Comparison of ENCODE assay signal across 13 cellular contexts in the genomic region with DNA sequence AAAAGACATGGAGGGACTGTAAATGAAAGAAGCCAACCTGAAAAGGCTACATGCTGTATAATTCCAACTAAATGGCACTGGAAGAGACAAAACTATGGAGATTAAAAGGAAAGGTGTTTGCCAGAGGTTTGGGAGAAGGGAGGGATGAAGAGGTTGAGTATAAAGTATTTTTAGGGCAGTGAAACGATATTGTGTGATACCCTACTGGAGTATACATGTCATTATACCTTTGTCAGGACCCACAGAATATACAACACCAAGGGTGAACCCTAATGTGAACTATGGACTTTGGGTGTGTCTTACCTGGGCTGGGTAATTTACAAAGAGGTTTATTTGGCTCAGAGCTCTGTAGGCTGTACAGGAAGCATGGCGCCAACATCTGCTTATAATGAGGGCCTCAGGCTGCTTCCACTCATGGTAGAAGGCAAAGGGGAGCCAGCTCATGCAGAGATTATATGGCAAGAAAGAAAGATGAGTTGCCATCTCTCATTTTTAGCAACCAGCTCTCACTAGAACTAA.
DNase-seq lines count a peak whose midpoint lies in the region; ATAC-seq and TF ChIP-seq lines count a peak whose summit lies in the region.
"Had no signal": no experiment of that assay in that cellular context is flagged by ENCODE, and none has a peak within 500 bp of the region (broad histone marks: within the 10 kb centered on the region; RNA-seq: fewer than 3 reads in every experiment).

No MANE protein-coding gene starts in this region.

- H2AFZ ChIP-seq in DND-41 (ENCODE audit: low read depth, low read length): peak overlapping the region; percentile 63

- ATAC-seq in DND-41 (ENCODE audit: insufficient read depth, low read depth): peak; percentile 10; the same call in 2 of the 3 replicates
- no peak for ATAC-seq in RWPE2 (ENCODE audit: low read depth)
- no peak for ATAC-seq in SK-N-SH treated with all-trans-retinoic acid at 6 μM for 48 hours
- ATAC-seq in HG03175 (IDR thresholded peaks at IDR 0.05; ENCODE audit: unreplicated experiment): no peak
- ATAC-seq in HG03280 (IDR thresholded peaks at IDR 0.05; ENCODE audit: unreplicated experiment): no peak
- ATAC-seq in HG02798 (IDR thresholded peaks at IDR 0.05; ENCODE audit: poor library complexity, unreplicated experiment): no peak
- ATAC-seq: left lobe of liver had no signal

- H3K9ac ChIP-seq in BLaER1 treated with 17β-estradiol and CSF1 and Interleukin-3, amounts not matched to agents 10 nM and 100 nM: no peak overlapping the region
- H3K9ac ChIP-seq in DND-41 (ENCODE audit: low read depth, low read length): peak overlapping the region; percentile 55; the same call in 1 of the 2 replicates
- H3K9ac ChIP-seq: SK-N-SH had no signal

- H3K79me2 ChIP-seq in DND-41 (ENCODE audit: insufficient read depth, low read length): no peaks in the 10 kb centered on the region

- no peaks in the 10 kb centered on the region for H4K20me1 ChIP-seq in BLaER1 treated with 17β-estradiol and CSF1 and Interleukin-3, amounts not matched to agents 10 nM and 100 nM
- no peaks in the 10 kb centered on the region for H4K20me1 ChIP-seq in DND-41 (ENCODE audit: insufficient read depth, low read length)

- peak overlapping the region in 8 of 11 experiments; percentile 56 to 74 (median 63); a peak in 15 of 22 replicates for H3K27ac ChIP-seq in BLaER1 treated with 17β-estradiol and CSF1 and Interleukin-3, amounts not matched to agents 10 nM and 100 nM
- H3K27ac ChIP-seq in DND-41 (ENCODE audit: low read length) (peak overlapping the region; percentile 94), RWPE2 (ENCODE audit: poor library complexity, severe bottlenecking) (peak overlapping the region; percentile 44), epithelial cell of prostate (peak overlapping the region; percentile 32)

- no peak for DNase-seq in DND-41
- no peak for DNase-seq in RWPE2 (ENCODE audit: low spot score)
- no peak for DNase-seq in epithelial cell of prostate (ENCODE audit: low read depth, low spot score)
- DNase-seq: activated gamma-delta T cell, naive B cell, SK-N-SH had no signal

- no peak for TF ChIP-seq CTCF in DND-41 (IDR thresholded peaks at IDR 0.05; ENCODE audit: borderline replicate concordance, extremely low read depth, low read length, poor library complexity, severe bottlenecking)
- TF ChIP-seq CTCF in RWPE2 (IDR thresholded peaks at IDR 0.05; ENCODE audit: poor library complexity, severe bottlenecking): no peak

- no peak overlapping the region for H3K4me3 ChIP-seq in BLaER1 treated with 17β-estradiol and CSF1 and Interleukin-3, amounts not matched to agents 10 nM and 100 nM
- H3K4me3 ChIP-seq in DND-41 (ENCODE audit: low read depth in 1 of 2, low read length in 2 of 2): peak overlapping the region in 1 of 2 experiments; percentile 20; a peak in 1 of 4 replicates
- no peak overlapping the region for H3K4me3 ChIP-seq in RWPE2 (ENCODE audit: severe bottlenecking)

- no peaks in the 10 kb centered on the region for H3K36me3 ChIP-seq in BLaER1 treated with 17β-estradiol and CSF1 and Interleukin-3, amounts not matched to agents 10 nM and 100 nM
- H3K36me3 ChIP-seq in DND-41 (ENCODE audit: insufficient read depth, low read length) (no peaks in the 10 kb centered on the region), RWPE2 (ENCODE audit: low read depth) (no peaks in the 10 kb centered on the region)
- H3K36me3 ChIP-seq: BE2C had no signal

- H3K27me3 ChIP-seq in BLaER1 treated with 17β-estradiol and CSF1 and Interleukin-3, amounts not matched to agents 10 nM and 100 nM: no peaks in the 10 kb centered on the region
- H3K27me3 ChIP-seq in DND-41 (ENCODE audit: insufficient read depth, low read length, poor library complexity): no peaks in the 10 kb centered on the region
- no peaks in the 10 kb centered on the region for H3K27me3 ChIP-seq in RWPE2 (ENCODE audit: insufficient read depth, poor library complexity, severe bottlenecking)
- H3K27me3 ChIP-seq: BE2C had no signal

- peaks cover 20 to 48% (median 43%) of the 10 kb centered on the region in 10 experiments for H3K4me1 ChIP-seq in BLaER1 treated with 17β-estradiol and CSF1 and Interleukin-3, amounts not matched to agents 10 nM and 100 nM
- H3K4me1 ChIP-seq in DND-41 (ENCODE audit: insufficient read depth, low read length): peaks cover 51% of the 10 kb centered on the region
- H3K4me1 ChIP-seq in RWPE2 (ENCODE audit: insufficient read depth, poor library complexity, severe bottlenecking): peaks cover 9% of the 10 kb centered on the region

- H3K4me2 ChIP-seq in BLaER1 treated with 17β-estradiol and CSF1 and Interleukin-3, amounts not matched to agents 10 nM and 100 nM: peak overlapping the region in 10 of 11 experiments; percentile 54 to 85 (median 68); a peak in 19 of 22 replicates
- peak overlapping the region; percentile 56; the same call in 1 of the 2 replicates for H3K4me2 ChIP-seq in DND-41 (ENCODE audit: insufficient read depth, low read length)
- H3K4me2 ChIP-seq: SK-N-SH had no signal

- peaks cover 0 to 9% (median 0%) of the 10 kb centered on the region in 11 experiments; a peak in 4 of 22 replicates for H3K9me3 ChIP-seq in BLaER1 treated with 17β-estradiol and CSF1 and Interleukin-3, amounts not matched to agents 10 nM and 100 nM (replicated peaks in 1 of 11)
- H3K9me3 ChIP-seq in DND-41 (ENCODE audit: insufficient read depth, low read length, severe bottlenecking) (no peaks in the 10 kb centered on the region), RWPE2 (ENCODE audit: severe bottlenecking) (peaks cover 4% of the 10 kb centered on the region)
- H3K9me3 ChIP-seq: BE2C, SK-N-SH had no signal

TF ChIP-seq in SK-N-SH treated with all-trans-retinoic acid at 6 μM for 48 hours, 23 proteins besides CTCF, POLR2A, EP300 and RAD21:
- TF ChIP-seq, protein P1, sequence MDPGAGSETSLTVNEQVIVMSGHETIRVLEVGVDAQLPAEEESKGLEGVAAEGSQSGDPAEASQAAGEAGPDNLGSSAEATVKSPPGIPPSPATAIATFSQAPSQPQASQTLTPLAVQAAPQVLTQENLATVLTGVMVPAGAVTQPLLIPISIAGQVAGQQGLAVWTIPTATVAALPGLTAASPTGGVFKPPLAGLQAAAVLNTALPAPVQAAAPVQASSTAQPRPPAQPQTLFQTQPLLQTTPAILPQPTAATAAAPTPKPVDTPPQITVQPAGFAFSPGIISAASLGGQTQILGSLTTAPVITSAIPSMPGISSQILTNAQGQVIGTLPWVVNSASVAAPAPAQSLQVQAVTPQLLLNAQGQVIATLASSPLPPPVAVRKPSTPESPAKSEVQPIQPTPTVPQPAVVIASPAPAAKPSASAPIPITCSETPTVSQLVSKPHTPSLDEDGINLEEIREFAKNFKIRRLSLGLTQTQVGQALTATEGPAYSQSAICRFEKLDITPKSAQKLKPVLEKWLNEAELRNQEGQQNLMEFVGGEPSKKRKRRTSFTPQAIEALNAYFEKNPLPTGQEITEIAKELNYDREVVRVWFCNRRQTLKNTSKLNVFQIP (CRISPR knock-in tag; IDR thresholded peaks at IDR 0.05; ENCODE audit: borderline replicate concordance, low read depth): no peak
- TF ChIP-seq ZFP30 (CRISPR knock-in tag; IDR thresholded peaks at IDR 0.05): no peak

Comparison
In these comparisons a context has a peak if more than half of its experiments do, and no peak if none do; other contexts are left out.
1. H3K27ac ChIP-seq: peak in every context shown above with its lines; median percentile 94 in DND-41; 63 in BLaER1 treated with 17β-estradiol and CSF1 and Interleukin-3, amounts not matched to agents 10 nM and 100 nM; 44 in RWPE2; 32 in epithelial cell of prostate.